In the genomic region with DNA sequence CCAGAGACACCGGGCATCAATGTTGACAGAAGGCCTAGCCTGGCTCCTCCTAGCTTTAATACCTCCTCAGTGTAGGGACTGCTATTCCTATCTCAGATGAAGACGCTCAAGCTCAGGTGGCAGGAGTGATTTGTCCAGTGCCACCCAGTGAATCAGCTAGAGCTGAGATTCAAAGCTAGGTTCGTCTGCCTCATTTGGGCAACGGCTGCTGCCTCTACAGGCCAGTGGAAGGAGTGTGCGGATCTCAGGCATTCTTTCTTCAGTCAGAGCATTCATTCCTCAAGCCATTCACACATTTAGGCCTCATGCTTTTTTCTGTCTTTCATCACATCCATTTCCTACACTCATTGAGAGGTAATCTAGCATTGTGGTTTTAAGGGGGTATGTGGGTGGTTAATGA, we compare ENCODE assay signal across 12 cellular contexts. TPM values are rescaled to one million over a fixed set of nuclear protein-coding genes. Genes with fewer than 3 reads are reported as not detected.
A peak's percentile ranks its signal among the peaks of the same experiment; 100 is the strongest.
DNase-seq lines count a peak whose midpoint lies in the region; ATAC-seq, FAIRE-seq and TF ChIP-seq lines count a peak whose summit lies in the region.
"Had no signal": no experiment of that assay in that cellular context is flagged by ENCODE, and none has a peak within 500 bp of the region (broad histone marks: within the 10 kb centered on the region; RNA-seq: fewer than 3 reads in every experiment).

No MANE protein-coding gene starts in this region.

- POLR2A ChIA-PET in PC-3 (lab: Charles Lee; ENCODE audit: unreplicated experiment), result no interaction called here

- CTCF ChIA-PET in PC-3 (lab: Charles Lee), result no interaction called here

- DNase-seq in cardiac muscle cell (ENCODE audit: low read depth in 1 of 2, low spot score in 1 of 2) (peak; percentile 5 to 23), heart right ventricle (no peak), PC-3 (peak; percentile 20), fibroblast of mammary gland (ENCODE audit: low read depth) (peak; percentile 11), urothelium cell line (ENCODE audit: low spot score) (peak; percentile 11), mucosa of gallbladder (ENCODE audit: low spot score) (no peak), DMS153 (lab: John Stamatoyannopoulos, UW) (no peak)
- DNase-seq: activated T-cell treated with anti-CD3 and anti-CD28 coated beads, Interleukin-2, amount 50 U/mL, for 1 hour; NCI-H187; T-helper 1 cell had no signal

- H3K27ac ChIP-seq in cardiac muscle cell, result no peak overlapping the region
- H3K27ac ChIP-seq in heart right ventricle, result no peak overlapping the region
- H3K27ac ChIP-seq in PC-3 (ENCODE audit: low read length), result no peak overlapping the region
- H3K27ac ChIP-seq: coronary artery had no signal

- BruUV-seq in PC-3 (replicated peaks; lab: Mats Ljungman, UMichigan), result no TSS peak

- peaks cover 9% of the 10 kb centered on the region; the same call in 1 of the 2 replicates for H4K20me1 ChIP-seq in PC-3 (ENCODE audit: low read length)

- TF ChIP-seq CTCF in cardiac muscle cell (IDR thresholded peaks at IDR 0.05; ENCODE audit: low read depth, low read length) (peak; percentile 26), heart right ventricle (IDR thresholded peaks at IDR 0.05) (no peak), PC-3 (conservative IDR thresholded peaks at IDR 0.05; ENCODE audit: low read depth, low read length) (peak; percentile 48), fibroblast of mammary gland (conservative IDR thresholded peaks at IDR 0.05; ENCODE audit: control insufficient read depth, insufficient read depth, low read depth, low read length) (peak; percentile 5)

- H3K9me2 ChIP-seq in PC-3 (replicated peaks; ENCODE audit: low read length), result no peaks in the 10 kb centered on the region

- ATAC-seq in heart right ventricle, result no peak
- ATAC-seq in PC-3, result peak; percentile 72
- no peak for ATAC-seq in HG03159 (IDR thresholded peaks at IDR 0.05; ENCODE audit: unreplicated experiment)

- H3K9me3 ChIP-seq in cardiac muscle cell (ENCODE audit: low read depth) (no peaks in the 10 kb centered on the region), heart right ventricle (no peaks in the 10 kb centered on the region), PC-3 (ENCODE audit: low read length) (no peaks in the 10 kb centered on the region)

- H2AFZ ChIP-seq in PC-3 (ENCODE audit: low read length), result no peak overlapping the region

- WGBS in heart right ventricle, 2 donors, result 68 to 83% methylated on average over 5 of the region's 5 CpGs

- H3K9ac ChIP-seq in PC-3 (ENCODE audit: low read length), result no peak overlapping the region

- no peak overlapping the region for H3K4me2 ChIP-seq in PC-3 (ENCODE audit: low read length)

- no peaks in the 10 kb centered on the region for H3K4me1 ChIP-seq in cardiac muscle cell (ENCODE audit: low read depth)
- no peaks in the 10 kb centered on the region for H3K4me1 ChIP-seq in heart right ventricle
- no peaks in the 10 kb centered on the region for H3K4me1 ChIP-seq in PC-3 (ENCODE audit: insufficient read depth, low read length)

- intact Hi-C loops in heart right ventricle (cut with DNase I) (loop anchor here in 1 of 10 donors (10.0 kb wide), 1 partner anchor 47 kb away; the partner anchor contains the start of gene FGD1), PC-3 (cut with micrococcal nuclease) (no loop called here)

- peaks cover 10% of the 10 kb centered on the region for H3K79me2 ChIP-seq in PC-3 (ENCODE audit: low read length)

- H3K27me3 ChIP-seq in cardiac muscle cell, result no peaks in the 10 kb centered on the region
- H3K27me3 ChIP-seq in heart right ventricle, result peaks cover 0 to 4% (median 0%) of the 10 kb centered on the region in 7 donors
- H3K27me3 ChIP-seq in PC-3 (ENCODE audit: low read length), result no peaks in the 10 kb centered on the region

- H3F3A ChIP-seq in PC-3 (ENCODE audit: low read length, unreplicated experiment), result no peaks in the 10 kb centered on the region

- H3K36me3 ChIP-seq in cardiac muscle cell (peaks cover 4% of the 10 kb centered on the region), heart right ventricle (peaks cover 0 to 65% (median 0%) of the 10 kb centered on the region in 9 donors), PC-3 (ENCODE audit: low read depth, low read length) (peaks cover 15% of the 10 kb centered on the region)

- H3K4me3 ChIP-seq in cardiac muscle cell (no peak overlapping the region), heart right ventricle (no peak overlapping the region), PC-3 (ENCODE audit: low read length) (no peak overlapping the region), fibroblast of mammary gland (ENCODE audit: control insufficient read depth, low read depth, low read length) (no peak overlapping the region)
- H3K4me3 ChIP-seq: coronary artery had no signal

- FAIRE-seq in urothelium cell line (lab: Jason Lieb, UNC), result no peak

RNA-seq across cellular contexts. Expression of gene TSR2, which starts 7.3 kb away (rescaled TPM):
- total RNA-seq in cardiac muscle cell (30.0 and 33.6 TPM in 2 replicates), heart right ventricle (10 to 100 TPM; 34.3 to 48.6 (median 40.0) TPM), PC-3 (2014; rRNA removed) (38.6 and 44.6 TPM in 2 replicates), mucosa of gallbladder (34.3 TPM)
- polyA plus RNA-seq in cardiac muscle cell (68.9 and 91.5 TPM in 2 replicates), heart right ventricle (10 to 100 TPM; 40.3 to 45.5 TPM)

RNA-seq across cellular contexts. Expression of gene FGD1, which starts 48.6 kb away (rescaled TPM):
- total RNA-seq in cardiac muscle cell, result 18.7 and 28.8 TPM in 2 replicates
- 29.9 and 30.0 TPM in 2 replicates for polyA plus RNA-seq in cardiac muscle cell
- total RNA-seq in heart right ventricle, result 1 to 10 TPM; 4.4 to 6.6 (median 5.3) TPM
- polyA plus RNA-seq in heart right ventricle, result 1 to 10 TPM; 2.8 to 4.3 TPM
- 9.9 and 18.5 TPM in 2 replicates for total RNA-seq in PC-3 (2014; rRNA removed)
- total RNA-seq in mucosa of gallbladder, result 5.4 TPM

Comparison
In these comparisons a context has a peak if more than half of its experiments do, and no peak if none do; other contexts are left out.
1. DNase-seq: peak in cardiac muscle cell (2 of 2), PC-3 (single experiment), fibroblast of mammary gland (single experiment) and urothelium cell line (single experiment); none in heart right ventricle (0 of 2), mucosa of gallbladder (single experiment) and DMS153 (single experiment).
2. CTCF ChIP-seq: peak in cardiac muscle cell (single experiment), PC-3 (single experiment) and fibroblast of mammary gland (single experiment); none in heart right ventricle (0 of 9).